ENCODE assay signal across 9 cellular contexts in the genomic region with DNA sequence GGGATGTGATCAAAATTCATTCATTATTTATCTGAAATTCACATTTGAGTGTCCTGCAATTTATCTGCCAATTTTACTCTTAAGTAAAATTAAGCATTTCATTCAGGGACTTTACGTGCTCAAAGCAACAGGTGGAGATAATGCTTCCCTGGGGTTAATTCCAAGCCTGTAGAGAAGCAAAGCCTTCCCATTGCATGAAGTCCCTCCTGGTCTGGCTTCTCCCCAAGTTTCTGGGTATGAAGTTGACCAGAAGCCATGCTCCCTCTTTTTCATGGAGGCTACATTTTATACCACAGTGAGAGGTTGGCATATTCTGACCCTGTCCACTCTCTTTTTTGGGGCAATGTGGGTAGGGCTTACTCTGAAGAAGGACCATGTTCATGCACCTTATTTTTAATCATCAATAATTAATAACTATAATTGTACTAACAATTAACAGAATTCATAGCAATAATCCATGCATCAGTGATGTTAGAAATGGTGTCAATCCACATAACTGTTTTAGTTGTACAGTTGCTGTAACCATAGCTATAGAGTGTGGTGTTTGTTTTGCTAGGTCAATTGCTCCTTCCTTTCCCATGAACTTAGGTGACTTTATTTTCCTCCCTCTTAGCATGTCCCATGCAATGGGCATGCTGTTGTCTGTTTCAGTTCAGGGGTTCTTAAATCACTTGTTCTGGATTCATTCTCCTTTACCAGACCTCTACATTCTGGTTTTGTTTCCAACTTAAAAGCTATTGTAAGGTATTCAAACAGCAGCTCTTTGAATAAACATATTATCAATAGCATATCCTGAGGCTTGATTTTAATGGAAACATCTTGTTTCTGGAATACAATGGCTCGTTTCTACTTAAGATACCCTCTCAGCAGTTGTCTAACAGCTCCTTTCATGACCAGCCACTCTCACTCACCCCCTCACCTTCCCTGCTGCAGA. TPM values are rescaled to one million over a fixed set of nuclear protein-coding genes. Genes with fewer than 3 reads are reported as not detected.
DNase-seq lines count a peak whose midpoint lies in the region; ATAC-seq and TF ChIP-seq lines count a peak whose summit lies in the region.
"Had no signal": no experiment of that assay in that cellular context is flagged by ENCODE, and none has a peak within 500 bp of the region (broad histone marks: within the 10 kb centered on the region; RNA-seq: fewer than 3 reads in every experiment).

No MANE protein-coding gene starts in this region.

- no peak for TF ChIP-seq CTCF in glutamatergic neuron (IDR thresholded peaks at IDR 0.05; ENCODE audit: partially characterized antibody, unreplicated experiment)
- no peak for TF ChIP-seq CTCF in psoas muscle (IDR thresholded peaks at IDR 0.05)

- intact Hi-C loops in psoas muscle (cut with DNase I): loop anchor here in 1 of 2 donors (5.0 kb wide), 1 partner anchor 66 kb away; no protein-coding TSS in a partner anchor

- peaks cover 0 to 3% (median 2%) of the 10 kb centered on the region in 3 donors for H3K27me3 ChIP-seq in psoas muscle (ENCODE audit: insufficient read depth in 3 of 3, low read length in 2 of 3)

- no peaks in the 10 kb centered on the region for H3K36me3 Mint-ChIP-seq in glutamatergic neuron (ENCODE audit: unreplicated experiment)
- H3K36me3 Mint-ChIP-seq in stimulated activated memory B cell treated with anti-CD40 and anti-IgM and Interleukin-4, amounts not matched to agents 10 μg/mL and 1 μg/mL and 100 μg/mL, for 72 hours: no peaks in the 10 kb centered on the region

- H3K27me3 Mint-ChIP-seq in glutamatergic neuron (ENCODE audit: unreplicated experiment): peaks cover 16% of the 10 kb centered on the region
- peaks cover 45% of the 10 kb centered on the region for H3K27me3 Mint-ChIP-seq in stimulated activated memory B cell treated with anti-CD40 and anti-IgM and Interleukin-4, amounts not matched to agents 10 μg/mL and 1 μg/mL and 100 μg/mL, for 72 hours

- DNase-seq in G401 (ENCODE audit: low spot score) (peak; percentile 4), SK-MEL-5 (ENCODE audit: low read depth, low spot score) (peak; percentile 43), glutamatergic neuron (no peak), psoas muscle (no peak), cerebellum (ENCODE audit: low spot score) (no peak)
- DNase-seq: stimulated activated CD4-positive, alpha-beta T cell treated with anti-CD3 and anti-CD28 coated beads, Interleukin-12 subunit alpha, Interleukin-12 subunit beta, amount 100 ng/mL, for 4 hours had no signal

- peaks cover 4% of the 10 kb centered on the region for H3K4me1 ChIP-seq in psoas muscle

- no peaks in the 10 kb centered on the region for H3K9me3 Mint-ChIP-seq in glutamatergic neuron (ENCODE audit: unreplicated experiment)
- H3K9me3 Mint-ChIP-seq in stimulated activated memory B cell treated with anti-CD40 and anti-IgM and Interleukin-4, amounts not matched to agents 10 μg/mL and 1 μg/mL and 100 μg/mL, for 72 hours: no peaks in the 10 kb centered on the region

- H3K36me3 ChIP-seq in psoas muscle (ENCODE audit: insufficient read depth in 1 of 2, low read depth in 1 of 2): no peaks in the 10 kb centered on the region

- H3K27ac ChIP-seq in psoas muscle: peak overlapping the region; percentile 74

- ATAC-seq in psoas muscle (no peak), GM19397 (IDR thresholded peaks at IDR 0.05; ENCODE audit: unreplicated experiment) (no peak), GM18517 (IDR thresholded peaks at IDR 0.05; ENCODE audit: unreplicated experiment) (no peak)
- no peak for ATAC-seq in stimulated activated memory B cell treated with anti-CD40 and anti-IgM and Interleukin-4, amounts not matched to agents 10 μg/mL and 1 μg/mL and 100 μg/mL, for 72 hours

- H3K4me3 Mint-ChIP-seq in glutamatergic neuron (ENCODE audit: unreplicated experiment): peak overlapping the region; percentile 88
- H3K4me3 Mint-ChIP-seq in stimulated activated memory B cell treated with anti-CD40 and anti-IgM and Interleukin-4, amounts not matched to agents 10 μg/mL and 1 μg/mL and 100 μg/mL, for 72 hours: no peak overlapping the region

- WGBS in psoas muscle, 3 donors: 28 to 39% (median 39%) methylated on average over 2 of the region's 2 CpGs

- H3K4me3 ChIP-seq in psoas muscle: peak overlapping the region; percentile 85

- H3K9me3 ChIP-seq in psoas muscle: no peaks in the 10 kb centered on the region

- no peak overlapping the region for H3K27ac Mint-ChIP-seq in glutamatergic neuron (ENCODE audit: unreplicated experiment)
- no peak overlapping the region for H3K27ac Mint-ChIP-seq in stimulated activated memory B cell treated with anti-CD40 and anti-IgM and Interleukin-4, amounts not matched to agents 10 μg/mL and 1 μg/mL and 100 μg/mL, for 72 hours

- H3K4me1 Mint-ChIP-seq in glutamatergic neuron (ENCODE audit: low read depth, unreplicated experiment): peaks cover 7% of the 10 kb centered on the region
- H3K4me1 Mint-ChIP-seq in stimulated activated memory B cell treated with anti-CD40 and anti-IgM and Interleukin-4, amounts not matched to agents 10 μg/mL and 1 μg/mL and 100 μg/mL, for 72 hours: peaks cover 17% of the 10 kb centered on the region

- in situ Hi-C loops in G401 (cut with HindIII; ENCODE audit: low sequenced_read_pairs) (no loop called here), SK-MEL-5 (cut with HindIII; ENCODE audit: low pct_unique_long_range_greater_than_20kb, low sequenced_read_pairs) (no loop called here)

RNA-seq across cellular contexts. Expression of gene LAMA4, which starts 1.5 kb away (rescaled TPM):
- total RNA-seq in G401 (2014; rRNA removed; shearing (Covaris generic)): 2.3 and 2.6 TPM in 2 replicates
- total RNA-seq in SK-MEL-5 (2014; rRNA removed; shearing (Covaris generic)): 48.9 and 54.9 TPM in 2 replicates
- 40.4 and 52.9 TPM in 2 replicates for polyA plus RNA-seq in SK-MEL-5 (2015; cell fraction: cytosol; rRNA removed)
- polyA plus RNA-seq in SK-MEL-5 (2015; cell fraction: nucleus; rRNA removed): 65.6 and 117 TPM in 2 replicates
- total RNA-seq in glutamatergic neuron (ENCODE audit: unreplicated experiment) (0.22 TPM), psoas muscle (10 to 100 TPM in 2 of 4 donors, 1 to 10 TPM in 2; 5.3 to 15.8 (median 9.6) TPM), cerebellum (65.4 TPM)
- 1 to 10 TPM; 3.0 to 3.6 (median 3.2) TPM for polyA plus RNA-seq in psoas muscle

Comparison
In these comparisons a context has a peak if more than half of its experiments do, and no peak if none do; other contexts are left out.
1. DNase-seq: peak in G401 (single experiment) and SK-MEL-5 (single experiment); none in glutamatergic neuron (single experiment), psoas muscle (0 of 2) and cerebellum (single experiment).